In genomic region chr20:37207176-37207575, GRCh38 we compare ENCODE assay signal across 31 cellular contexts. TPM values are rescaled to one million over a fixed set of nuclear protein-coding genes. Genes with fewer than 3 reads are reported as not detected.
"Had no signal": no experiment of that assay in that cellular context is flagged by ENCODE, and none has a peak within 500 bp of the region (broad histone marks: within the 10 kb centered on the region; RNA-seq: fewer than 3 reads in every experiment).

No MANE protein-coding gene starts in this region.

- DNase-seq: activated CD4-positive, alpha-beta T cell treated with anti-CD3 and anti-CD28 coated beads for 48 hours; activated CD4-positive, alpha-beta T cell treated with anti-CD3 and anti-CD28 coated beads, Interleukin-2, amount 50 U/mL, for 4 hours; activated CD4-positive, CD25-positive, alpha-beta regulatory T cell treated with anti-CD3 and anti-CD28 coated beads, Interleukin-2, amount 50 U/mL, for 72 hours; activated CD8-positive, alpha-beta memory T cell treated with anti-CD3 and anti-CD28 coated beads, Interleukin-2, amount 50 U/mL, for 48 hours; activated CD8-positive, alpha-beta T cell treated with anti-CD3 and anti-CD28 coated beads, Interleukin-2, amount 10 ng/mL, durations not matched to agents 7 days and 5 days; activated effector memory CD4-positive, alpha-beta T cell treated with anti-CD3 and anti-CD28 coated beads, Interleukin-2, amount 50 U/mL, for 16 hours; activated naive CD4-positive, alpha-beta T cell treated with Interleukin-2 at 50 U/mL for 16 hours; activated naive CD8-positive, alpha-beta T cell treated with anti-CD3 and anti-CD28 coated beads, Interleukin-2, amount 50 U/mL, for 24 hours; activated T-cell treated with anti-CD3 and anti-CD28 coated beads, Interleukin-2, amount 50 U/mL, for 1 hour; amniotic stem cell; Karpas-422; NCI-H146; NCI-H187 treated with DMSO at 0.1 percent for 48 hours; NCI-H2081 treated with DMSO at 0.1 percent for 48 hours; NCI-H2171; NCI-H2227 treated with DMSO at 0.1 percent for 48 hours; NCI-H510A; NCI-H526 treated with DMSO at 0.1 percent for 48 hours; NCI-H82; RPMI8226; SK-N-SH; SW 1271 had no signal

- H3K4me2 ChIP-seq: SK-N-SH had no signal

- H3K9ac ChIP-seq: SK-N-SH had no signal

- H3K9me3 ChIP-seq: ascending aorta, body of pancreas, SK-N-SH had no signal

- H3K9me3 Mint-ChIP-seq: activated naive CD4-positive, alpha-beta T cell treated with anti-CD3 and anti-CD28 coated beads, Interleukin-2, amount 50 U/mL, for 72 hours; activated naive CD8-positive, alpha-beta T cell treated with anti-CD3 and anti-CD28 coated beads, Interleukin-2, amount 50 U/mL, for 24 hours; T-helper 2 cell treated with Interferon-gamma antibody and Interleukin-4, amounts not matched to agents 5 μg/mL and 100 μg/mL, for 36 hours; WTC11 had no signal

- H3K4me1 ChIP-seq: ascending aorta had no signal

- H3K4me3 Mint-ChIP-seq: activated CD8-positive, alpha-beta T cell treated with anti-CD3 and anti-CD28 coated beads, Interleukin-2, amount 10 ng/mL, durations not matched to agents 7 days and 5 days; activated naive CD8-positive, alpha-beta T cell treated with anti-CD3 and anti-CD28 coated beads, Interleukin-2, amount 50 U/mL, for 24 hours; T-helper 2 cell treated with Interferon-gamma antibody and Interleukin-4, amounts not matched to agents 5 μg/mL and 100 μg/mL, for 36 hours; WTC11 had no signal

- H3K27me3 ChIP-seq: ascending aorta, body of pancreas had no signal

- ATAC-seq: activated CD8-positive, alpha-beta T cell treated with anti-CD3 and anti-CD28 coated beads, Interleukin-2, amount 10 ng/mL, durations not matched to agents 7 days and 5 days; activated naive CD4-positive, alpha-beta T cell treated with anti-CD3 and anti-CD28 coated beads, Interleukin-2, amount 50 U/mL, for 72 hours; activated naive CD8-positive, alpha-beta T cell treated with anti-CD3 and anti-CD28 coated beads, Interleukin-2, amount 50 U/mL, for 24 hours; body of pancreas; K562; Right ventricle myocardium inferior; WTC11 had no signal

- H3K27me3 Mint-ChIP-seq: activated naive CD8-positive, alpha-beta T cell treated with anti-CD3 and anti-CD28 coated beads, Interleukin-2, amount 50 U/mL, for 24 hours had no signal

- H3K27ac Mint-ChIP-seq: activated CD8-positive, alpha-beta T cell treated with anti-CD3 and anti-CD28 coated beads, Interleukin-2, amount 10 ng/mL, durations not matched to agents 7 days and 5 days; activated naive CD4-positive, alpha-beta T cell treated with anti-CD3 and anti-CD28 coated beads, Interleukin-2, amount 50 U/mL, for 72 hours; activated naive CD8-positive, alpha-beta T cell treated with anti-CD3 and anti-CD28 coated beads, Interleukin-2, amount 50 U/mL, for 24 hours; T-helper 2 cell treated with Interferon-gamma antibody and Interleukin-4, amounts not matched to agents 5 μg/mL and 100 μg/mL, for 36 hours; WTC11 had no signal

- H3K4me1 Mint-ChIP-seq: activated naive CD8-positive, alpha-beta T cell treated with anti-CD3 and anti-CD28 coated beads, Interleukin-2, amount 50 U/mL, for 24 hours; WTC11 had no signal

- H3K27ac ChIP-seq: ascending aorta had no signal

- H3K4me3 ChIP-seq: ascending aorta, body of pancreas, K562 had no signal

RNA-seq across cellular contexts. Expression of gene MROH8, which starts 27.8 kb away (rescaled TPM):
- total RNA-seq: ascending aorta had no signal

RNA-seq across cellular contexts. Expression of gene GHRH, which starts 54.4 kb away (rescaled TPM):
- total RNA-seq: activated CD8-positive, alpha-beta T cell treated with anti-CD3 and anti-CD28 coated beads, Interleukin-2, amount 10 ng/mL, durations not matched to agents 7 days and 5 days; activated naive CD4-positive, alpha-beta T cell treated with anti-CD3 and anti-CD28 coated beads, Interleukin-2, amount 50 U/mL, for 72 hours; ascending aorta; body of pancreas; K562; OCI-LY7; Right ventricle myocardium inferior; T-helper 1 cell treated with Interleukin-12 subunit alpha and Interleukin-12 subunit beta and Interleukin-4 antibody, amounts not matched to agents 30 ng/mL and 1 ng/mL, for 36 hours had no signal
- polyA plus RNA-seq: K562, SK-N-SH had no signal
